ENCODE assay signal across 8 cellular contexts in the genomic region with DNA sequence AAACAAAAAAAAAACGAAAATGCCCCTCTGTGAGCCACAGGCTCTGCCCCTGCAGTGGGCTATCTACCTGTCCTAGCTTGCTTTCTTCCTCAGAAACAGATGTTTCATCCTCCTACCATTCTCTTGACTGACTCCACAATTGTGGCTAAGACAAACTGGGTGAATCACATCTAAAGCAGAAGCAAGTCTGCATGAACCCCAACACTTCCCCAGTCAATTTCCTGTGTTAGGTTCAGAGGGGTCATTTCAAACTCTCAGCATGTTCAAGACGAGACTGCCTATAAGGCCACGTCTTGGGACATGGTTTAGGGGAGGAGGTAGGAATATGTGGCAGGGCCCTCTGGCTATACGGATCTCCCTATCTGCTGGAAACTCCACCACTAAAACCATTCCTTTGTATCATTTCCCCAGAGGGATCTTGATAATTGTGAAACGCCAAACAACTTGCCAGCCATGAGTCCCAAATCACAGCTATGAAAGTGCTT. TPM values are rescaled to one million over a fixed set of nuclear protein-coding genes. Genes with fewer than 3 reads are reported as not detected.
DNase-seq lines count a peak whose midpoint lies in the region; ATAC-seq and TF ChIP-seq lines count a peak whose summit lies in the region.

No MANE protein-coding gene starts in this region.

- no peaks in the 10 kb centered on the region for H3K27me3 ChIP-seq in stomach

- DNase-seq in AML-193 (lab: John Stamatoyannopoulos, UW) (peak; percentile 76 to 79), SK-MEL-5 (ENCODE audit: low read depth, low spot score) (peak; percentile 81), fibroblast of pulmonary artery (ENCODE audit: low read depth) (peak; percentile 55), stomach (no peak), progenitor cell of endocrine pancreas (ENCODE audit: low spot score, unreplicated experiment) (no peak), nephron progenitor cell (no peak)
- DNase-seq in stimulated activated CD4-positive, alpha-beta T cell treated with anti-CD3 and anti-CD28 coated beads, Interleukin-12 subunit alpha, Interleukin-12 subunit beta, amount 100 ng/mL, for 4 hours = no peak

- H3K27ac Mint-ChIP-seq in progenitor cell of endocrine pancreas (no peak overlapping the region), nephron progenitor cell (no peak overlapping the region)

- peak overlapping the region in 4 of 5 donors; percentile 46 to 82 (median 68) for H3K27ac ChIP-seq in stomach

- H3K9me3 ChIP-seq in stomach = no peaks in the 10 kb centered on the region

- H3K4me1 ChIP-seq in stomach = peaks cover 14 to 38% (median 21%) of the 10 kb centered on the region in 4 donors

- H3K27me3 Mint-ChIP-seq in progenitor cell of endocrine pancreas (peaks cover 3% of the 10 kb centered on the region), nephron progenitor cell (ENCODE audit: low read depth, poor library complexity) (no peaks in the 10 kb centered on the region)

- TF ChIP-seq POLR2A in stomach (IDR thresholded peaks at IDR 0.05) = no peak

- whole genome bisulfite sequencing in stomach, 5 donors = 61 to 74% (median 67%) methylated on average over 5 of the region's 5 CpGs

- intact Hi-C loops in stomach (cut with DNase I; ENCODE audit: low total_unique reads) = no loop called here

- H3K9me3 Mint-ChIP-seq in progenitor cell of endocrine pancreas (ENCODE audit: low read depth) = no peaks in the 10 kb centered on the region
- no peaks in the 10 kb centered on the region for H3K9me3 Mint-ChIP-seq in nephron progenitor cell

- no peak for TF ChIP-seq EP300 in stomach (IDR thresholded peaks at IDR 0.05)

- in situ Hi-C loops in SK-MEL-5 (cut with HindIII; ENCODE audit: low pct_unique_long_range_greater_than_20kb, low sequenced_read_pairs) = no loop called here

- no peaks in the 10 kb centered on the region for H3K36me3 Mint-ChIP-seq in progenitor cell of endocrine pancreas (ENCODE audit: insufficient read depth)
- no peaks in the 10 kb centered on the region for H3K36me3 Mint-ChIP-seq in nephron progenitor cell (ENCODE audit: low read depth)

- TF ChIP-seq CTCF in fibroblast of pulmonary artery (IDR thresholded peaks at IDR 0.05; ENCODE audit: low read length, missing control alignments) (no peak), stomach (IDR thresholded peaks at IDR 0.05) (no peak), progenitor cell of endocrine pancreas (IDR thresholded peaks at IDR 0.05; ENCODE audit: unreplicated experiment) (no peak), nephron progenitor cell (IDR thresholded peaks at IDR 0.05) (no peak)

- ATAC-seq in GM21367 (IDR thresholded peaks at IDR 0.05; ENCODE audit: unreplicated experiment) = peak; percentile 53

- H3K4me3 Mint-ChIP-seq in progenitor cell of endocrine pancreas (ENCODE audit: low read depth) (no peak overlapping the region), nephron progenitor cell (no peak overlapping the region)

- no peaks in the 10 kb centered on the region for H3K4me1 Mint-ChIP-seq in progenitor cell of endocrine pancreas (ENCODE audit: low read depth)
- peaks cover 13% of the 10 kb centered on the region for H3K4me1 Mint-ChIP-seq in nephron progenitor cell

- no peaks in the 10 kb centered on the region for H3K36me3 ChIP-seq in stomach

- H3K4me3 ChIP-seq in fibroblast of pulmonary artery (replicated peaks; ENCODE audit: low read depth, low read length) (no peak overlapping the region), stomach (no peak overlapping the region)

RNA-seq across cellular contexts. Expression of a gene that starts 28.6 kb away (rescaled TPM):
- 1.5 and 1.7 TPM in 2 replicates for total RNA-seq in SK-MEL-5 (2014; rRNA removed; shearing (Covaris generic))
- polyA plus RNA-seq in SK-MEL-5 (2015; cell fraction: cytosol; rRNA removed) = 0.88 and 2.4 TPM in 2 replicates
- polyA plus RNA-seq in SK-MEL-5 (2015; cell fraction: nucleus; rRNA removed) = 3.9 and 4.3 TPM in 2 replicates
- total RNA-seq in stomach (10 to 100 TPM in 2 of 5 donors, 1 to 10 TPM in 3; 4.0 to 43.8 (median 9.2) TPM), progenitor cell of endocrine pancreas (1.4 and 2.0 TPM in 2 replicates)
- 1 to 10 TPM; 1.5 to 2.7 (median 1.7) TPM for polyA plus RNA-seq in stomach

RNA-seq across cellular contexts. Expression of a gene that starts 41.4 kb away (rescaled TPM):
- total RNA-seq in SK-MEL-5 (2014; rRNA removed; shearing (Covaris generic)) = 35.4 and 37.1 TPM in 2 replicates
- 31.8 and 40.7 TPM in 2 replicates for polyA plus RNA-seq in SK-MEL-5 (2015; cell fraction: cytosol; rRNA removed)
- polyA plus RNA-seq in SK-MEL-5 (2015; cell fraction: nucleus; rRNA removed) = 26.4 and 26.6 TPM in 2 replicates
- total RNA-seq in stomach (10 to 100 TPM in 4 of 5 donors, 1 to 10 TPM in 1; 9.0 to 23.9 (median 15.2) TPM), progenitor cell of endocrine pancreas (9.1 and 9.6 TPM in 2 replicates)
- 10 to 100 TPM in 2 of 3 donors, 1 to 10 TPM in 1; 7.5 to 25.4 (median 23.2) TPM for polyA plus RNA-seq in stomach

RNA-seq across cellular contexts. Expression of a gene that starts 57.7 kb away (rescaled TPM):
- total RNA-seq in SK-MEL-5 (2014; rRNA removed; shearing (Covaris generic)) = 7.0 and 9.3 TPM in 2 replicates
- polyA plus RNA-seq in SK-MEL-5 (2015; cell fraction: cytosol; rRNA removed) = 8.6 and 9.8 TPM in 2 replicates
- polyA plus RNA-seq in SK-MEL-5 (2015; cell fraction: nucleus; rRNA removed) = 84.2 and 87.6 TPM in 2 replicates
- total RNA-seq in stomach (10 to 100 TPM in 2 of 5 donors, 1 to 10 TPM in 3; 1.6 to 58.8 (median 2.8) TPM), progenitor cell of endocrine pancreas (18.9 and 19.6 TPM in 2 replicates)
- 1 to 10 TPM in 2 of 3 donors, under 1 TPM in 1; 0.46 to 8.7 (median 2.0) TPM for polyA plus RNA-seq in stomach

Comparison
In these comparisons a context has a peak if more than half of its experiments do, and no peak if none do; other contexts are left out.
1. DNase-seq: peak in AML-193 (2 of 2), SK-MEL-5 (single experiment) and fibroblast of pulmonary artery (single experiment); none in stomach (single experiment), progenitor cell of endocrine pancreas (single experiment), nephron progenitor cell (single experiment) and stimulated activated CD4-positive, alpha-beta T cell treated with anti-CD3 and anti-CD28 coated beads, Interleukin-12 subunit alpha, Interleukin-12 subunit beta, amount 100 ng/mL, for 4 hours (single experiment).